Comparison of ENCODE assay signal across 17 cellular contexts in the genomic region with DNA sequence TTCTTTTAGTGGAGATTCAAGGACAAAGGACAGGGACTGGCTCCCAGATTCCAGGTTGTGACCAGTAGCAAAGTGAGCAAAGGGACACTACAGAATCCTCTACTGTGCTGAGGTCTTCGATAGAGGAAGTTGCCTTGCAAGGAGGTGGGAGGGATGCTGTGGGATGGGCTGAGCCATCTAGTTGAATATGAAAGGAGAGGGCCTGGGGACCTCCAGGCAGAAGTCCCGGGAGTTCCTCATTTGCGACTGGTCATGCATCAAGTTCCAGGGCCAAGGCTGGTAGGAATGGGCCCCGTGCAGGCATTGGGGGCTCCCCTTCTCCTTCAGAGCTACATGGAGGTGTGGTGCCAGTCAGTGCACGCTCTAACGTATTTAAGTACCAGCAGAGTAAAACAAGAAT. TPM values are rescaled to one million over a fixed set of nuclear protein-coding genes. Genes with fewer than 3 reads are reported as not detected.
"Had no signal": no experiment of that assay in that cellular context is flagged by ENCODE, and none has a peak within 500 bp of the region (broad histone marks: within the 10 kb centered on the region; RNA-seq: fewer than 3 reads in every experiment).

No MANE protein-coding gene starts in this region.

- H3K36me3 ChIP-seq: sigmoid colon had no signal

- H3K4me3 Mint-ChIP-seq: activated B cell treated with CpG ODN at 0.5 μM for 24 hours; activated CD8-positive, alpha-beta T cell treated with anti-CD3 and anti-CD28 coated beads, Interleukin-2, amount 10 ng/mL, durations not matched to agents 7 days and 5 days; activated naive CD4-positive, alpha-beta T cell treated with anti-CD3 and anti-CD28 coated beads for 36 hours; activated T-cell treated with anti-CD3 and anti-CD28 coated beads, Interleukin-2, amount 50 U/mL, for 4 hours; brain; nephron; stimulated activated memory B cell treated with anti-CD40 and anti-IgM and Interleukin-4, amounts not matched to agents 10 μg/mL and 1 μg/mL and 100 μg/mL, for 72 hours had no signal

- H3K27me3 ChIP-seq: dorsolateral prefrontal cortex, sigmoid colon had no signal

- H3K27ac Mint-ChIP-seq: activated B cell treated with CpG ODN at 0.5 μM for 24 hours; activated CD8-positive, alpha-beta T cell treated with anti-CD3 and anti-CD28 coated beads, Interleukin-2, amount 10 ng/mL, durations not matched to agents 7 days and 5 days; activated naive CD4-positive, alpha-beta T cell treated with anti-CD3 and anti-CD28 coated beads for 36 hours; brain; nephron; stimulated activated memory B cell treated with anti-CD40 and anti-IgM and Interleukin-4, amounts not matched to agents 10 μg/mL and 1 μg/mL and 100 μg/mL, for 72 hours had no signal

- DNase-seq: activated B cell treated with CpG ODN at 0.5 μM for 24 hours; activated CD4-positive, alpha-beta T cell treated with anti-CD3 and anti-CD28 coated beads for 4 hours; activated naive CD4-positive, alpha-beta T cell treated with anti-CD3 and anti-CD28 coated beads for 36 hours; activated T-cell treated with anti-CD3 and anti-CD28 coated beads, Interleukin-2, amount 50 U/mL, for 4 hours; anterior cingulate cortex; caudate nucleus; islet precursor cell; midbrain; sigmoid colon; stimulated activated CD4-positive, alpha-beta T cell treated with anti-CD3 and anti-CD28 coated beads, Interleukin-4, amount 100 ng/mL, for 4 hours had no signal

- H3K4me3 ChIP-seq: dorsolateral prefrontal cortex, sigmoid colon had no signal

- H3K4me1 Mint-ChIP-seq: activated B cell treated with CpG ODN at 0.5 μM for 24 hours; stimulated activated memory B cell treated with anti-CD40 and anti-IgM and Interleukin-4, amounts not matched to agents 10 μg/mL and 1 μg/mL and 100 μg/mL, for 72 hours had no signal

- H3K27me3 Mint-ChIP-seq: activated B cell treated with CpG ODN at 0.5 μM for 24 hours, brain had no signal

- H3K27ac ChIP-seq: dorsolateral prefrontal cortex, sigmoid colon had no signal

- ATAC-seq: activated CD8-positive, alpha-beta T cell treated with anti-CD3 and anti-CD28 coated beads, Interleukin-2, amount 10 ng/mL, durations not matched to agents 7 days and 5 days; activated T-cell treated with anti-CD3 and anti-CD28 coated beads, Interleukin-2, amount 50 U/mL, for 4 hours; stimulated activated memory B cell treated with anti-CD40 and anti-IgM and Interleukin-4, amounts not matched to agents 10 μg/mL and 1 μg/mL and 100 μg/mL, for 72 hours had no signal

RNA-seq across cellular contexts. Expression of a gene that starts 35.5 kb away (rescaled TPM):
- total RNA-seq: activated B cell treated with CpG ODN at 0.5 μM for 24 hours; activated CD8-positive, alpha-beta T cell treated with anti-CD3 and anti-CD28 coated beads, Interleukin-2, amount 10 ng/mL, durations not matched to agents 7 days and 5 days; activated naive CD4-positive, alpha-beta T cell treated with anti-CD3 and anti-CD28 coated beads for 36 hours; activated T-cell treated with anti-CD3 and anti-CD28 coated beads, Interleukin-2, amount 50 U/mL, for 4 hours; lung microvascular endothelial cell; T-helper 2 cell treated with Interferon-gamma antibody and Interleukin-4, amounts not matched to agents 100 ng/mL and 5 ng/mL, for 36 hours had no signal
